Comparison of ENCODE assay signal across 13 cellular contexts in the genomic region with DNA sequence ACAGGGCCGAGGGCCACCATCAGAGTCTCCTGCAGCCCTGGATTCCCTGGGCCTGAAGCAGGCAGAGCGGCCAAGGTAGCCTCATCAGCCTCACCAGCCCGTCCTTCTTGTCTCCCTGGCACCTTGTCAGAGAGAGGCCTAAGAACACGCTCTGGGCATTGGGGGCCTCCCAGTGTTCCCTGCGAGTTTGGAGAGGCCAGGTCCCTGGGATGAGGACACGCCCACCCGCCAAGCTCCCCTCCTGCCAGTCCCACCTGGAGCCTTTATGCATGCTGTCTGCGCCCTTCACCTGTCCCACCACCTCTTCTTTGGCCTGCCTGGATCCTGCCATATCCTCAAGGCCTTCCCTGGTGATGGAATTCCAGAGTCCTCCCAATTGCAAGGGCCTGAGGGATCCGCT.
"Had no signal": no experiment of that assay in that cellular context is flagged by ENCODE, and none has a peak within 500 bp of the region (broad histone marks: within the 10 kb centered on the region; RNA-seq: fewer than 3 reads in every experiment).

No MANE protein-coding gene starts in this region.

- H3K4me3 Mint-ChIP-seq: activated CD4-positive, alpha-beta T cell treated with anti-CD3 and anti-CD28 coated beads for 36 hours; activated naive CD8-positive, alpha-beta T cell; activated T-helper 1 cell treated with anti-CD3 and anti-CD28 coated beads, Interleukin-12 subunit alpha, Interleukin-12 subunit beta, Interleukin-2, Interleukin-4 antibody, amounts not matched to agents 30 ng/mL and 10 ng/mL and 1 ng/mL, durations not matched to agents 14 hours and 24 hours and 36 hours; effector memory CD8-positive, alpha-beta T cell; immature natural killer cell; stimulated activated naive CD8-positive, alpha-beta T cell treated with anti-CD3 and anti-CD28 coated beads, Interleukin-15, amount 100 ng/mL, for 72 hours; T-helper 2 cell treated with Interferon-gamma antibody and Interleukin-4, amounts not matched to agents 5 μg/mL and 100 μg/mL, for 36 hours; WTC11 had no signal

- H3K27ac Mint-ChIP-seq: activated CD4-positive, alpha-beta T cell treated with anti-CD3 and anti-CD28 coated beads for 36 hours; activated T-helper 1 cell treated with anti-CD3 and anti-CD28 coated beads, Interleukin-12 subunit alpha, Interleukin-12 subunit beta, Interleukin-2, Interleukin-4 antibody, amounts not matched to agents 30 ng/mL and 10 ng/mL and 1 ng/mL, durations not matched to agents 14 hours and 24 hours and 36 hours; T-helper 2 cell treated with Interferon-gamma antibody and Interleukin-4, amounts not matched to agents 5 μg/mL and 100 μg/mL, for 36 hours; WTC11 had no signal

- H3K27ac ChIP-seq: cardiac muscle cell, esophagus squamous epithelium, lower lobe of right lung, skin epidermis, suprapubic skin had no signal

- H3K27me3 ChIP-seq: cardiac muscle cell, esophagus squamous epithelium, suprapubic skin had no signal

- H3K27me3 Mint-ChIP-seq: activated CD4-positive, alpha-beta T cell treated with anti-CD3 and anti-CD28 coated beads for 36 hours; activated naive CD8-positive, alpha-beta T cell; effector memory CD8-positive, alpha-beta T cell had no signal

- H3K4me1 ChIP-seq: lower lobe of right lung had no signal

- H3K36me3 ChIP-seq: cardiac muscle cell, esophagus squamous epithelium, lower lobe of right lung, suprapubic skin had no signal

- H3K36me3 Mint-ChIP-seq: activated naive CD8-positive, alpha-beta T cell; immature natural killer cell; WTC11 had no signal

- H3K9me3 ChIP-seq: esophagus squamous epithelium, lower lobe of right lung, suprapubic skin had no signal

- H3K9me3 Mint-ChIP-seq: activated T-helper 1 cell treated with anti-CD3 and anti-CD28 coated beads, Interleukin-12 subunit alpha, Interleukin-12 subunit beta, Interleukin-2, Interleukin-4 antibody, amounts not matched to agents 30 ng/mL and 10 ng/mL and 1 ng/mL, durations not matched to agents 14 hours and 24 hours and 36 hours; effector memory CD8-positive, alpha-beta T cell; immature natural killer cell; stimulated activated naive CD8-positive, alpha-beta T cell treated with anti-CD3 and anti-CD28 coated beads, Interleukin-15, amount 100 ng/mL, for 72 hours; T-helper 2 cell treated with Interferon-gamma antibody and Interleukin-4, amounts not matched to agents 5 μg/mL and 100 μg/mL, for 36 hours; WTC11 had no signal

- H3K4me3 ChIP-seq: cardiac muscle cell, esophagus squamous epithelium, lower lobe of right lung, skin epidermis, suprapubic skin had no signal
